Comparison of ENCODE assay signal across 27 cellular contexts in genomic region chr20:37251836-37252477, GRCh38. TPM values are rescaled to one million over a fixed set of nuclear protein-coding genes. Genes with fewer than 3 reads are reported as not detected.
A peak's percentile ranks its signal among the peaks of the same experiment; 100 is the strongest.
DNase-seq lines count a peak whose midpoint lies in the region; ATAC-seq lines count a peak whose summit lies in the region.
"Had no signal": no experiment of that assay in that cellular context is flagged by ENCODE, and none has a peak within 500 bp of the region (broad histone marks: within the 10 kb centered on the region; RNA-seq: fewer than 3 reads in every experiment).

No MANE protein-coding gene starts in this region.

- CTCF ChIA-PET in activated naive CD4-positive, alpha-beta T cell treated with anti-CD3 and anti-CD28 coated beads for 36 hours (lab: Charles Lee) = no interaction called here

- no peak overlapping the region for H3K4me3 Mint-ChIP-seq in activated naive CD4-positive, alpha-beta T cell treated with anti-CD3 and anti-CD28 coated beads for 36 hours
- H3K4me3 Mint-ChIP-seq: activated CD8-positive, alpha-beta T cell treated with anti-CD3 and anti-CD28 coated beads for 36 hours; stimulated activated naive CD8-positive, alpha-beta T cell treated with anti-CD3 and anti-CD28 coated beads, Interleukin-15, amount 100 ng/mL, for 72 hours had no signal

- intact Hi-C loops in activated naive CD4-positive, alpha-beta T cell treated with anti-CD3 and anti-CD28 coated beads for 36 hours (cut with micrococcal nuclease) = no loop called here

- H3K9me3 Mint-ChIP-seq in activated naive CD4-positive, alpha-beta T cell treated with anti-CD3 and anti-CD28 coated beads, Interleukin-2, amount 50 U/mL, for 72 hours = no peaks in the 10 kb centered on the region
- no peaks in the 10 kb centered on the region for H3K9me3 Mint-ChIP-seq in activated naive CD4-positive, alpha-beta T cell treated with anti-CD3 and anti-CD28 coated beads for 36 hours
- H3K9me3 Mint-ChIP-seq: activated CD8-positive, alpha-beta T cell treated with anti-CD3 and anti-CD28 coated beads for 36 hours; stimulated activated naive CD8-positive, alpha-beta T cell treated with anti-CD3 and anti-CD28 coated beads, Interleukin-15, amount 100 ng/mL, for 72 hours had no signal

- H3K36me3 Mint-ChIP-seq in activated naive CD4-positive, alpha-beta T cell treated with anti-CD3 and anti-CD28 coated beads, Interleukin-2, amount 50 U/mL, for 72 hours = no peaks in the 10 kb centered on the region
- peaks cover 4% of the 10 kb centered on the region for H3K36me3 Mint-ChIP-seq in activated naive CD4-positive, alpha-beta T cell treated with anti-CD3 and anti-CD28 coated beads for 36 hours (ENCODE audit: low read depth)

- ATAC-seq in activated naive CD4-positive, alpha-beta T cell treated with anti-CD3 and anti-CD28 coated beads, Interleukin-2, amount 50 U/mL, for 72 hours = no peak
- ATAC-seq in HG03354 (IDR thresholded peaks at IDR 0.05; ENCODE audit: poor library complexity, severe bottlenecking, unreplicated experiment) = no peak
- ATAC-seq: activated CD8-positive, alpha-beta T cell treated with anti-CD3 and anti-CD28 coated beads for 36 hours; foreskin keratinocyte; GM12878; lower lobe of right lung; SK-N-SH treated with all-trans-retinoic acid at 6 μM for 48 hours; stimulated activated naive CD8-positive, alpha-beta T cell treated with anti-CD3 and anti-CD28 coated beads, Interleukin-15, amount 100 ng/mL, for 72 hours had no signal

- no peaks in the 10 kb centered on the region for H3K27me3 Mint-ChIP-seq in activated naive CD4-positive, alpha-beta T cell treated with anti-CD3 and anti-CD28 coated beads for 36 hours (ENCODE audit: low read depth)
- H3K27me3 Mint-ChIP-seq: activated CD8-positive, alpha-beta T cell treated with anti-CD3 and anti-CD28 coated beads for 36 hours; stimulated activated naive CD8-positive, alpha-beta T cell treated with anti-CD3 and anti-CD28 coated beads, Interleukin-15, amount 100 ng/mL, for 72 hours had no signal

- DNase-seq in activated naive CD4-positive, alpha-beta T cell treated with anti-CD3 and anti-CD28 coated beads, Interleukin-2, amount 50 U/mL, for 72 hours (ENCODE audit: low spot score in 2 of 2) = no peak
- DNase-seq in activated naive CD4-positive, alpha-beta T cell treated with anti-CD3 and anti-CD28 coated beads for 36 hours = no peak
- DNase-seq in SK-N-DZ (ENCODE audit: low spot score) (peak; percentile 66), iPS-NIHi7 (ENCODE audit: extremely low spot score) (peak; percentile 34), superior temporal gyrus (ENCODE audit: extremely low spot score) (peak; percentile 32), NCI-H2029 treated with DMSO at 0.1 percent for 48 hours (lab: John Stamatoyannopoulos, UW) (no peak), COR-L47 (lab: John Stamatoyannopoulos, UW) (no peak)
- DNase-seq: activated CD8-positive, alpha-beta T cell treated with anti-CD3 and anti-CD28 coated beads for 36 hours; activated naive CD4-positive, alpha-beta T cell; activated T-cell treated with anti-CD3 and anti-CD28 coated beads, Interleukin-2, amount 50 U/mL, for 1 hour; amniotic stem cell; DMS79; foreskin keratinocyte; lower lobe of right lung; NCI-H1092 treated with DMSO at 0.1 percent for 48 hours; NCI-H2081 treated with DMSO at 0.1 percent for 48 hours; NCI-H510A; occipital lobe; stimulated activated CD4-positive, alpha-beta T cell treated with anti-CD3 and anti-CD28 coated beads, Interleukin-12 subunit alpha, Interleukin-12 subunit beta, amount 100 ng/mL, for 4 hours; stimulated activated naive CD8-positive, alpha-beta T cell treated with anti-CD3 and anti-CD28 coated beads, Interleukin-15, amount 100 ng/mL, for 72 hours; transverse colon had no signal

- H3K4me1 Mint-ChIP-seq in activated naive CD4-positive, alpha-beta T cell treated with anti-CD3 and anti-CD28 coated beads for 36 hours (ENCODE audit: low read depth) = no peaks in the 10 kb centered on the region
- H3K4me1 Mint-ChIP-seq: stimulated activated naive CD8-positive, alpha-beta T cell treated with anti-CD3 and anti-CD28 coated beads, Interleukin-15, amount 100 ng/mL, for 72 hours had no signal

- H3K27ac Mint-ChIP-seq in activated naive CD4-positive, alpha-beta T cell treated with anti-CD3 and anti-CD28 coated beads, Interleukin-2, amount 50 U/mL, for 72 hours = peak overlapping the region; percentile 18 to 47
- no peak overlapping the region for H3K27ac Mint-ChIP-seq in activated naive CD4-positive, alpha-beta T cell treated with anti-CD3 and anti-CD28 coated beads for 36 hours
- H3K27ac Mint-ChIP-seq: activated CD8-positive, alpha-beta T cell treated with anti-CD3 and anti-CD28 coated beads for 36 hours had no signal

RNA-seq across cellular contexts. Expression of gene GHRH, which starts 9.7 kb away (rescaled TPM):
- not detected for total RNA-seq in activated naive CD4-positive, alpha-beta T cell treated with anti-CD3 and anti-CD28 coated beads, Interleukin-2, amount 50 U/mL, for 72 hours
- not detected for total RNA-seq in activated naive CD4-positive, alpha-beta T cell treated with anti-CD3 and anti-CD28 coated beads for 36 hours
- polyA plus RNA-seq in SK-N-DZ (2014; cell fraction: cytosol; rRNA removed) = 0.61 and 0.78 TPM in 2 replicates
- 1.4 TPM in 1 of 2 replicates, not detected in the other for polyA plus RNA-seq in SK-N-DZ (2014; cell fraction: nucleus; rRNA removed)
- total RNA-seq: activated CD8-positive, alpha-beta T cell treated with anti-CD3 and anti-CD28 coated beads for 36 hours; epithelial cell of proximal tubule; foreskin keratinocyte; GM12878; hepatocyte; LHCN-M2; lower lobe of right lung; occipital lobe; transverse colon had no signal
- polyA plus RNA-seq: foreskin keratinocyte, GM12878, hepatocyte had no signal

RNA-seq across cellular contexts. Expression of gene MANBAL, which starts 37.5 kb away (rescaled TPM):
- 1 to 10 TPM; 7.8 to 9.8 TPM for total RNA-seq in activated naive CD4-positive, alpha-beta T cell treated with anti-CD3 and anti-CD28 coated beads, Interleukin-2, amount 50 U/mL, for 72 hours
- total RNA-seq in activated naive CD4-positive, alpha-beta T cell treated with anti-CD3 and anti-CD28 coated beads for 36 hours = 10 to 100 TPM in 1 of 2 experiments, 1 to 10 TPM in 1; 9.4 to 10.4 TPM
- 25.2 and 27.4 TPM in 2 replicates for polyA plus RNA-seq in SK-N-DZ (2014; cell fraction: cytosol; rRNA removed)
- polyA plus RNA-seq in SK-N-DZ (2014; cell fraction: nucleus; rRNA removed) = 11.9 and 19.2 TPM in 2 replicates

Comparison
In these comparisons a context has a peak if more than half of its experiments do, and no peak if none do; other contexts are left out.
1. DNase-seq: peak in SK-N-DZ (single experiment), iPS-NIHi7 (single experiment) and superior temporal gyrus (single experiment); none in activated naive CD4-positive, alpha-beta T cell treated with anti-CD3 and anti-CD28 coated beads, Interleukin-2, amount 50 U/mL, for 72 hours (0 of 2), activated naive CD4-positive, alpha-beta T cell treated with anti-CD3 and anti-CD28 coated beads for 36 hours (single experiment), NCI-H2029 treated with DMSO at 0.1 percent for 48 hours (single experiment) and COR-L47 (single experiment).